Comparison of ENCODE assay signal across 11 cellular contexts in the genomic region with DNA sequence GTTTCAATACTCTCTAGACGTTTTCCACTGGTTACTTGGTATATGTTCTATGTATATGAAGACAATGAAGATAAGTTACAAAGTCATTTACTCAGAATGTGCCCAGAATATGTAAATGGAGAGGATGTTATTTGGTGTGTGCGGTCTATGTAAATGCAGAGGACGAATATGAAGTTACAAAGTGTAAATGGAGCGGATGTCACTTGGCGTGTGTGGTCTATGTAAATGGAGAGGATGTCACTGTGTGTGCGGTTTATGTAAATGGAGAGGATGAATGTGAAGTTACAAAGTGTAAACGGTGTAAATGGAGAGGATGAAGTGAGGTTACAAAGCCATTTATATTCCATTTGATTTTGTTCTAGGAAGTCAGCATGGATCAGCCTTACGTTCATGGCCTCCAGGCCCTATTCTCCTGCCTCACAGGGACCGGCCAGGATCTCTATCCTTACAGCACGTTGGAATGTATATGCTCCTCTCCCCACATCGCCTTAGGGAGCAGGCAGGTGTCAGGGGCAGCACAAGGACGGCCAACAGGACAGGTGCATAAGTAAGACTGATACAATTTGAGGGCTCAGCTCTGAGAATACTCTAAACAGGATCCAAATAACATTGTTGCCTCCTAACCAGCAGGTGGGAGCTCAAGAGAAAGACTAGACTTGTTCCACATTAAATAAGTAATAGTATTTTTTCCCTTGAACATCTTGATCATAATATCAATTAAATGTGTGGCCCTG. TPM values are rescaled to one million over a fixed set of nuclear protein-coding genes. Genes with fewer than 3 reads are reported as not detected.
DNase-seq lines count a peak whose midpoint lies in the region; ATAC-seq lines count a peak whose summit lies in the region.
"Had no signal": no experiment of that assay in that cellular context is flagged by ENCODE, and none has a peak within 500 bp of the region (broad histone marks: within the 10 kb centered on the region; RNA-seq: fewer than 3 reads in every experiment).

No MANE protein-coding gene starts in this region.

- H3K4me3 Mint-ChIP-seq in stimulated activated memory B cell treated with anti-CD40 and anti-IgM and Interleukin-4, amounts not matched to agents 10 μg/mL and 1 μg/mL and 100 μg/mL, for 72 hours = no peak overlapping the region
- no peak overlapping the region for H3K4me3 Mint-ChIP-seq in activated T-cell treated with anti-CD3 and anti-CD28 coated beads, Interleukin-2, amount 50 U/mL, for 4 hours
- H3K4me3 Mint-ChIP-seq: activated naive CD4-positive, alpha-beta T cell treated with anti-CD3 and anti-CD28 coated beads for 36 hours; natural killer cell had no signal

- no peaks in the 10 kb centered on the region for H3K36me3 Mint-ChIP-seq in stimulated activated memory B cell treated with anti-CD40 and anti-IgM and Interleukin-4, amounts not matched to agents 10 μg/mL and 1 μg/mL and 100 μg/mL, for 72 hours
- H3K36me3 Mint-ChIP-seq in activated T-cell treated with anti-CD3 and anti-CD28 coated beads, Interleukin-2, amount 50 U/mL, for 4 hours (ENCODE audit: insufficient read depth) = no peaks in the 10 kb centered on the region
- H3K36me3 Mint-ChIP-seq: natural killer cell had no signal

- peaks cover 56% of the 10 kb centered on the region for H3K27me3 Mint-ChIP-seq in stimulated activated memory B cell treated with anti-CD40 and anti-IgM and Interleukin-4, amounts not matched to agents 10 μg/mL and 1 μg/mL and 100 μg/mL, for 72 hours
- H3K27me3 Mint-ChIP-seq in activated T-cell treated with anti-CD3 and anti-CD28 coated beads, Interleukin-2, amount 50 U/mL, for 4 hours (ENCODE audit: low read depth) = peaks cover 7% of the 10 kb centered on the region

- no peak for DNase-seq in medulla oblongata (ENCODE audit: extremely low spot score)
- DNase-seq in NCI-H1436 (lab: John Stamatoyannopoulos, UW) = no peak
- DNase-seq in activated T-cell treated with anti-CD3 and anti-CD28 coated beads, Interleukin-2, amount 50 U/mL, for 4 hours = no peak
- DNase-seq: activated naive CD4-positive, alpha-beta T cell treated with anti-CD3 and anti-CD28 coated beads for 36 hours; hypothalamus; natural killer cell; T-helper 9 cell had no signal

- H3K4me1 Mint-ChIP-seq in stimulated activated memory B cell treated with anti-CD40 and anti-IgM and Interleukin-4, amounts not matched to agents 10 μg/mL and 1 μg/mL and 100 μg/mL, for 72 hours = peaks cover 25% of the 10 kb centered on the region
- H3K4me1 Mint-ChIP-seq in activated T-cell treated with anti-CD3 and anti-CD28 coated beads, Interleukin-2, amount 50 U/mL, for 4 hours (ENCODE audit: low read depth) = no peaks in the 10 kb centered on the region
- H3K4me1 Mint-ChIP-seq: natural killer cell had no signal

- no peaks in the 10 kb centered on the region for H3K9me3 Mint-ChIP-seq in stimulated activated memory B cell treated with anti-CD40 and anti-IgM and Interleukin-4, amounts not matched to agents 10 μg/mL and 1 μg/mL and 100 μg/mL, for 72 hours
- no peaks in the 10 kb centered on the region for H3K9me3 Mint-ChIP-seq in activated T-cell treated with anti-CD3 and anti-CD28 coated beads, Interleukin-2, amount 50 U/mL, for 4 hours
- H3K9me3 Mint-ChIP-seq: activated naive CD4-positive, alpha-beta T cell treated with anti-CD3 and anti-CD28 coated beads for 36 hours; natural killer cell had no signal

- H3K27ac Mint-ChIP-seq in stimulated activated memory B cell treated with anti-CD40 and anti-IgM and Interleukin-4, amounts not matched to agents 10 μg/mL and 1 μg/mL and 100 μg/mL, for 72 hours = no peak overlapping the region
- H3K27ac Mint-ChIP-seq: activated naive CD4-positive, alpha-beta T cell treated with anti-CD3 and anti-CD28 coated beads for 36 hours; natural killer cell had no signal

- ATAC-seq in GM19023 (IDR thresholded peaks at IDR 0.05; ENCODE audit: unreplicated experiment) (peak; percentile 96), HG02571 (IDR thresholded peaks at IDR 0.05; ENCODE audit: unreplicated experiment) (peak; percentile 95), HG03439 (IDR thresholded peaks at IDR 0.05; ENCODE audit: unreplicated experiment) (peak; percentile 97)
- ATAC-seq in stimulated activated memory B cell treated with anti-CD40 and anti-IgM and Interleukin-4, amounts not matched to agents 10 μg/mL and 1 μg/mL and 100 μg/mL, for 72 hours = peak; percentile 97
- no peak for ATAC-seq in activated T-cell treated with anti-CD3 and anti-CD28 coated beads, Interleukin-2, amount 50 U/mL, for 4 hours

RNA-seq across cellular contexts. Expression of a gene that starts 42.4 kb away (rescaled TPM):
- total RNA-seq in activated T-cell treated with anti-CD3 and anti-CD28 coated beads, Interleukin-2, amount 50 U/mL, for 4 hours = 10 to 100 TPM; 37.3 to 45.1 (median 40.7) TPM

Comparison
In these comparisons a context has a peak if more than half of its experiments do, and no peak if none do; other contexts are left out.
1. ATAC-seq: peak in GM19023 (single experiment), HG02571 (single experiment), HG03439 (single experiment) and stimulated activated memory B cell treated with anti-CD40 and anti-IgM and Interleukin-4, amounts not matched to agents 10 μg/mL and 1 μg/mL and 100 μg/mL, for 72 hours (single experiment); none in activated T-cell treated with anti-CD3 and anti-CD28 coated beads, Interleukin-2, amount 50 U/mL, for 4 hours (0 of 2).